10 cellular contexts compared by ENCODE assay signal in genomic region chr17:7703584-7704574, GRCh38. TPM values are rescaled to one million over a fixed set of nuclear protein-coding genes. Genes with fewer than 3 reads are reported as not detected.
DNase-seq lines count a peak whose midpoint lies in the region; ATAC-seq and TF ChIP-seq lines count a peak whose summit lies in the region.
"Had no signal": no experiment of that assay in that cellular context is flagged by ENCODE, and none has a peak within 500 bp of the region (broad histone marks: within the 10 kb centered on the region; RNA-seq: fewer than 3 reads in every experiment).

No MANE protein-coding gene starts in this region.

- DNase-seq in NCI-H146 (lab: John Stamatoyannopoulos, UW) (peak; percentile 40), NCI-H146 treated with DMSO at 0.1 percent for 48 hours (lab: John Stamatoyannopoulos, UW; ENCODE audit: unreplicated experiment) (no peak), RKO (ENCODE audit: low spot score) (peak; percentile 32), esophagus muscularis mucosa (ENCODE audit: extremely low spot score) (no peak), osteocyte (ENCODE audit: extremely low spot score, unreplicated experiment) (no peak), AG08396 (ENCODE audit: low spot score) (no peak)

- ATAC-seq in GM21529 (IDR thresholded peaks at IDR 0.05; ENCODE audit: unreplicated experiment) (no peak), HG03521 (IDR thresholded peaks at IDR 0.05; ENCODE audit: unreplicated experiment) (no peak)

- H3K4me1 ChIP-seq in esophagus muscularis mucosa = peaks cover 16 to 27% (median 22%) of the 10 kb centered on the region in 4 donors

- H3K36me3 Mint-ChIP-seq in osteocyte (ENCODE audit: unreplicated experiment) = no peaks in the 10 kb centered on the region

- no peak overlapping the region for H3K27ac ChIP-seq in esophagus muscularis mucosa (replicated peaks in 1 of 4)
- H3K27ac ChIP-seq: ovary, SJSA1 had no signal

- peak overlapping the region; percentile 76 for H3K4me3 Mint-ChIP-seq in osteocyte (ENCODE audit: unreplicated experiment)

- 44% methylated on average over 24 of the region's 24 CpGs for WGBS in esophagus muscularis mucosa

- H3K36me3 ChIP-seq in esophagus muscularis mucosa = peaks cover 21 to 30% (median 28%) of the 10 kb centered on the region in 4 donors
- H3K36me3 ChIP-seq: ovary had no signal

- peak overlapping the region in 3 of 4 donors; percentile 40 to 45 (median 42) for H3K4me3 ChIP-seq in esophagus muscularis mucosa
- H3K4me3 ChIP-seq: SJSA1 had no signal

- TF ChIP-seq CTCF in esophagus muscularis mucosa (IDR thresholded peaks at IDR 0.05) = no peak
- no peak for TF ChIP-seq CTCF in osteocyte (IDR thresholded peaks at IDR 0.05)

- peaks cover 15% of the 10 kb centered on the region for H3K27me3 Mint-ChIP-seq in osteocyte (ENCODE audit: unreplicated experiment)

- intact Hi-C loops in esophagus muscularis mucosa (cut with DNase I) = no loop called here

- no peak for TF ChIP-seq EP300 in esophagus muscularis mucosa (IDR thresholded peaks at IDR 0.05)

- H3K27me3 ChIP-seq in esophagus muscularis mucosa = peaks cover 0 to 86% (median 27%) of the 10 kb centered on the region in 4 donors
- H3K27me3 ChIP-seq: ovary had no signal

- peak overlapping the region; percentile 75 for H3K27ac Mint-ChIP-seq in osteocyte (ENCODE audit: unreplicated experiment)

- no peaks in the 10 kb centered on the region for H3K9me3 ChIP-seq in esophagus muscularis mucosa
- H3K9me3 ChIP-seq: ovary, SJSA1 had no signal

- H3K4me1 Mint-ChIP-seq in osteocyte (ENCODE audit: unreplicated experiment) = peaks cover 27% of the 10 kb centered on the region

- H3K9me3 Mint-ChIP-seq in osteocyte (ENCODE audit: unreplicated experiment) = no peaks in the 10 kb centered on the region

- no peak for TF ChIP-seq POLR2A in esophagus muscularis mucosa (IDR thresholded peaks at IDR 0.05; ENCODE audit: low read depth)

RNA-seq across cellular contexts. Expression of gene EFNB3, which starts 1.1 kb away (rescaled TPM):
- total RNA-seq in esophagus muscularis mucosa (under 1 TPM; 0.17 to 0.42 (median 0.33) TPM), osteocyte (12.3 and 12.7 TPM in 2 replicates)
- total RNA-seq: SJSA1 had no signal

RNA-seq across cellular contexts. Expression of gene DNAH2, which starts 13.7 kb away (rescaled TPM):
- total RNA-seq in esophagus muscularis mucosa (under 1 TPM; under 0.01 to 0.17 (median 0.06) TPM), osteocyte (0.03 and 0.05 TPM in 2 replicates)
- total RNA-seq: SJSA1 had no signal

RNA-seq across cellular contexts. Expression of gene WRAP53, which starts 15.6 kb away (rescaled TPM):
- total RNA-seq in esophagus muscularis mucosa = 1 to 10 TPM; 3.3 to 6.4 (median 3.8) TPM
- total RNA-seq in osteocyte = 11.8 and 13.4 TPM in 2 replicates

RNA-seq across cellular contexts. Expression of gene TP53, which starts 16.6 kb away (rescaled TPM):
- 10 to 100 TPM; 14.9 to 18.3 (median 16.1) TPM for total RNA-seq in esophagus muscularis mucosa
- 98.7 and 99.5 TPM in 2 replicates for total RNA-seq in osteocyte

RNA-seq across cellular contexts. Expression of gene ATP1B2, which starts 53.2 kb away (rescaled TPM):
- 1 to 10 TPM; 1.6 to 2.9 (median 2.2) TPM for total RNA-seq in esophagus muscularis mucosa
- total RNA-seq in osteocyte = 2.4 and 3.0 TPM in 2 replicates
- total RNA-seq: SJSA1 had no signal

Comparison
In these comparisons a context has a peak if more than half of its experiments do, and no peak if none do; other contexts are left out.
1. DNase-seq: peak in NCI-H146 (single experiment) and RKO (single experiment); none in NCI-H146 treated with DMSO at 0.1 percent for 48 hours (single experiment), esophagus muscularis mucosa (single experiment), osteocyte (single experiment) and AG08396 (single experiment).